In genomic region chr10:26341701-26342100, GRCh38 we compare ENCODE assay signal across 27 cellular contexts.
DNase-seq lines count a peak whose midpoint lies in the region; ATAC-seq, FAIRE-seq and TF ChIP-seq lines count a peak whose summit lies in the region.
"Had no signal": no experiment of that assay in that cellular context is flagged by ENCODE, and none has a peak within 500 bp of the region (broad histone marks: within the 10 kb centered on the region; RNA-seq: fewer than 3 reads in every experiment).

No MANE protein-coding gene starts in this region.

- no peaks in the 10 kb centered on the region for H3K4me1 ChIP-seq in CD8-positive, alpha-beta T cell (ENCODE audit: insufficient read depth, low read length)
- H3K4me1 ChIP-seq in K562 (replicated peaks in 1 of 2; ENCODE audit: control insufficient read depth in 2 of 2, insufficient read depth in 2 of 2, low read length in 2 of 2) = no peaks in the 10 kb centered on the region

- peak overlapping the region; percentile 11 for H3K27ac Mint-ChIP-seq in activated T-cell treated with anti-CD3 and anti-CD28 coated beads, Interleukin-2, amount 50 U/mL, for 72 hours
- H3K27ac Mint-ChIP-seq in CD8-positive, alpha-beta T cell = no peak overlapping the region
- H3K27ac Mint-ChIP-seq in stimulated activated naive B cell treated with anti-CD40 and anti-IgM and Interleukin-4, amounts not matched to agents 10 μg/mL and 1 μg/mL and 100 μg/mL, for 72 hours = peak overlapping the region; percentile 2
- H3K27ac Mint-ChIP-seq: CD4-positive, alpha-beta T cell; H9; HFFc6 had no signal

- H3K27me3 Mint-ChIP-seq in activated T-cell treated with anti-CD3 and anti-CD28 coated beads, Interleukin-2, amount 50 U/mL, for 72 hours (ENCODE audit: low read depth) = no peaks in the 10 kb centered on the region
- H3K27me3 Mint-ChIP-seq in CD8-positive, alpha-beta T cell (ENCODE audit: low read depth) = no peaks in the 10 kb centered on the region
- peaks cover 6 to 7% of the 10 kb centered on the region in 2 donors for H3K27me3 Mint-ChIP-seq in stimulated activated naive B cell treated with anti-CD40 and anti-IgM and Interleukin-4, amounts not matched to agents 10 μg/mL and 1 μg/mL and 100 μg/mL, for 72 hours
- H3K27me3 Mint-ChIP-seq: CD4-positive, alpha-beta T cell had no signal

- H3K4me3 ChIP-seq in CD8-positive, alpha-beta T cell (ENCODE audit: low read depth, low read length) = no peak overlapping the region
- H3K4me3 ChIP-seq in K562 = no peak overlapping the region
- H3K4me3 ChIP-seq: BLaER1 treated with 17β-estradiol and CSF1 and Interleukin-3, amounts not matched to agents 10 nM and 100 nM; GM23248; SK-N-MC had no signal

- TF ChIP-seq POLR2A in K562 (conservative IDR thresholded peaks at IDR 0.05) = no peak

- H3K36me3 ChIP-seq in CD8-positive, alpha-beta T cell (ENCODE audit: insufficient read depth, low read length) = no peaks in the 10 kb centered on the region
- H3K36me3 ChIP-seq in K562 (ENCODE audit: control insufficient read depth, insufficient read depth, low read length) = no peaks in the 10 kb centered on the region
- H3K36me3 ChIP-seq: BLaER1 treated with 17β-estradiol and CSF1 and Interleukin-3, amounts not matched to agents 10 nM and 100 nM had no signal

- no peaks in the 10 kb centered on the region for H4K20me1 ChIP-seq in K562 (replicated peaks; ENCODE audit: control insufficient read depth, insufficient read depth, low read length)
- H4K20me1 ChIP-seq: BLaER1 treated with 17β-estradiol and CSF1 and Interleukin-3, amounts not matched to agents 10 nM and 100 nM had no signal

- H3K4me1 Mint-ChIP-seq in activated T-cell treated with anti-CD3 and anti-CD28 coated beads, Interleukin-2, amount 50 U/mL, for 72 hours (ENCODE audit: low read depth) = peaks cover 12% of the 10 kb centered on the region
- no peaks in the 10 kb centered on the region for H3K4me1 Mint-ChIP-seq in CD8-positive, alpha-beta T cell (ENCODE audit: low read depth)
- H3K4me1 Mint-ChIP-seq in stimulated activated naive B cell treated with anti-CD40 and anti-IgM and Interleukin-4, amounts not matched to agents 10 μg/mL and 1 μg/mL and 100 μg/mL, for 72 hours = peaks cover 3 to 5% of the 10 kb centered on the region in 2 donors

- no peaks in the 10 kb centered on the region for H3K9me3 ChIP-seq in CD8-positive, alpha-beta T cell (ENCODE audit: low read length)
- no peaks in the 10 kb centered on the region for H3K9me3 ChIP-seq in K562 (replicated peaks; ENCODE audit: control insufficient read depth, insufficient read depth, low read depth, low read length)

- intact Hi-C loops in CD8-positive, alpha-beta T cell (cut with DNase I, micrococcal nuclease) = no loop called here
- intact Hi-C loops in K562 (cut with micrococcal nuclease) = no loop called here

- no peak for TF ChIP-seq RAD21 in K562 (CRISPR knock-in tag; conservative IDR thresholded peaks at IDR 0.05 in 1 of 2, IDR thresholded peaks at IDR 0.05 in 1 of 2)

- CTCF ChIA-PET in CD8-positive, alpha-beta T cell (lab: Charles Lee) = interaction anchor here (10.7 kb wide), 1 partner anchor 214 kb away, joined by 125 read pairs; no protein-coding TSS in a partner anchor
- CTCF ChIA-PET in K562 (lab: Yijun Ruan, JAX; ENCODE audit: low intra/inter-chr PET ratio) = no interaction called here

- DNase-seq in activated T-cell treated with anti-CD3 and anti-CD28 coated beads, Interleukin-2, amount 50 U/mL, for 72 hours = no peak
- DNase-seq in activated T-cell treated with anti-CD3 and anti-CD28 coated beads, Interleukin-2, amount 50 U/mL, for 1 hour = no peak
- DNase-seq in CD8-positive, alpha-beta T cell = no peak
- DNase-seq in K562 (ENCODE audit: extremely low read depth in 1 of 4, low spot score in 3 of 4) (no peak), NCI-H1105 (lab: John Stamatoyannopoulos, UW) (no peak), HUDEP-2 (lab: John Stamatoyannopoulos, UW; ENCODE audit: unreplicated experiment in 76 of 76) (no peak)
- no peak for DNase-seq in stimulated activated naive B cell treated with anti-CD40 and anti-IgM and Interleukin-4, amounts not matched to agents 10 μg/mL and 1 μg/mL and 100 μg/mL, for 72 hours
- DNase-seq: CD4-positive, alpha-beta T cell; COR-L47; DMS53; GM23248; H9; HFFc6; IMR-90; NCI-H1048; NCI-H1417 treated with DMSO at 0.1 percent for 48 hours; NCI-H187; NCI-H2081 treated with DMSO at 0.1 percent for 48 hours; NCI-H2171 treated with DMSO at 0.1 percent for 48 hours; NCI-H524 treated with DMSO at 0.1 percent for 48 hours; NCI-H774; SIG-M5 had no signal

- no TSS peak for BruUV-seq in K562 (replicated peaks; lab: Mats Ljungman, UMichigan)

- H3K79me2 ChIP-seq in K562 (ENCODE audit: control insufficient read depth, insufficient read depth, low read length) = no peaks in the 10 kb centered on the region

- no peak for TF ChIP-seq EP300 in K562 (IDR thresholded peaks at IDR 0.05; ENCODE audit: low read length)

- H3K36me3 Mint-ChIP-seq in activated T-cell treated with anti-CD3 and anti-CD28 coated beads, Interleukin-2, amount 50 U/mL, for 72 hours (ENCODE audit: insufficient read depth in 2 of 2) = no peaks in the 10 kb centered on the region
- no peaks in the 10 kb centered on the region for H3K36me3 Mint-ChIP-seq in CD8-positive, alpha-beta T cell
- H3K36me3 Mint-ChIP-seq in stimulated activated naive B cell treated with anti-CD40 and anti-IgM and Interleukin-4, amounts not matched to agents 10 μg/mL and 1 μg/mL and 100 μg/mL, for 72 hours = no peaks in the 10 kb centered on the region

- no peak overlapping the region for H2AFZ ChIP-seq in K562 (ENCODE audit: low read depth, low read length)
- H2AFZ ChIP-seq: GM23248 had no signal

- FAIRE-seq in K562 (lab: Jason Lieb, UNC) = no peak
- FAIRE-seq: A204.1, RCC 7860 had no signal

- no peaks in the 10 kb centered on the region for H3K9me1 ChIP-seq in K562 (ENCODE audit: control insufficient read depth, insufficient read depth, low read length)

- H3K4me2 ChIP-seq in K562 (ENCODE audit: insufficient read depth, low read length) = no peak overlapping the region
- H3K4me2 ChIP-seq: BLaER1 treated with 17β-estradiol and CSF1 and Interleukin-3, amounts not matched to agents 10 nM and 100 nM; KMS-11 had no signal

- peaks cover 0 to 3% of the 10 kb centered on the region in 2 donors for H3K9me3 Mint-ChIP-seq in activated T-cell treated with anti-CD3 and anti-CD28 coated beads, Interleukin-2, amount 50 U/mL, for 72 hours
- no peaks in the 10 kb centered on the region for H3K9me3 Mint-ChIP-seq in CD8-positive, alpha-beta T cell
- peaks cover 0 to 2% of the 10 kb centered on the region in 2 donors for H3K9me3 Mint-ChIP-seq in stimulated activated naive B cell treated with anti-CD40 and anti-IgM and Interleukin-4, amounts not matched to agents 10 μg/mL and 1 μg/mL and 100 μg/mL, for 72 hours
- H3K9me3 Mint-ChIP-seq: CD4-positive, alpha-beta T cell; HFFc6 had no signal

- POLR2A ChIA-PET in CD8-positive, alpha-beta T cell (lab: Charles Lee) = no interaction called here
- POLR2A ChIA-PET in K562 (lab: Yijun Ruan, JAX) = interaction anchor here (0.7 kb wide), 1 partner anchor 50 kb away, joined by 3 read pairs; no protein-coding TSS in a partner anchor

- no peaks in the 10 kb centered on the region for H3K27me3 ChIP-seq in CD8-positive, alpha-beta T cell (ENCODE audit: insufficient read depth, low read length)
- no peaks in the 10 kb centered on the region for H3K27me3 ChIP-seq in K562 (ENCODE audit: control insufficient read depth in 2 of 2, insufficient read depth in 2 of 2, low read length in 2 of 2)
- H3K27me3 ChIP-seq: BLaER1 treated with 17β-estradiol and CSF1 and Interleukin-3, amounts not matched to agents 10 nM and 100 nM had no signal

- no peak overlapping the region for H3K27ac ChIP-seq in CD8-positive, alpha-beta T cell (ENCODE audit: low read depth, low read length)
- no peak overlapping the region for H3K27ac ChIP-seq in K562 (ENCODE audit: extremely low read depth, low read depth, low read length)
- H3K27ac ChIP-seq: BLaER1 treated with 17β-estradiol and CSF1 and Interleukin-3, amounts not matched to agents 10 nM and 100 nM; GM23248; KMS-11; SK-N-MC had no signal

- ATAC-seq in activated T-cell treated with anti-CD3 and anti-CD28 coated beads, Interleukin-2, amount 50 U/mL, for 72 hours (replicated peaks in 1 of 2) = no peak
- no peak for ATAC-seq in CD8-positive, alpha-beta T cell
- no peak for ATAC-seq in K562
- ATAC-seq in stimulated activated naive B cell treated with anti-CD40 and anti-IgM and Interleukin-4, amounts not matched to agents 10 μg/mL and 1 μg/mL and 100 μg/mL, for 72 hours (replicated peaks) = no peak

- in situ Hi-C loops in K562 (cut with MboI) = no loop called here

- H3K9ac ChIP-seq in K562 (ENCODE audit: insufficient read depth in 1 of 2, low read depth in 2 of 2, low read length in 2 of 2) = no peak overlapping the region
- H3K9ac ChIP-seq: BLaER1 treated with 17β-estradiol and CSF1 and Interleukin-3, amounts not matched to agents 10 nM and 100 nM; GM23248; KMS-11 had no signal

- peak overlapping the region in 1 of 2 donors; percentile 28 for H3K4me3 Mint-ChIP-seq in activated T-cell treated with anti-CD3 and anti-CD28 coated beads, Interleukin-2, amount 50 U/mL, for 72 hours
- H3K4me3 Mint-ChIP-seq in CD8-positive, alpha-beta T cell = no peak overlapping the region
- no peak overlapping the region for H3K4me3 Mint-ChIP-seq in stimulated activated naive B cell treated with anti-CD40 and anti-IgM and Interleukin-4, amounts not matched to agents 10 μg/mL and 1 μg/mL and 100 μg/mL, for 72 hours
- H3K4me3 Mint-ChIP-seq: CD4-positive, alpha-beta T cell; H9; HFFc6 had no signal

- peak; percentile 26 for TF ChIP-seq CTCF in CD8-positive, alpha-beta T cell (IDR thresholded peaks at IDR 0.05)
- TF ChIP-seq CTCF in K562 (IDR thresholded peaks at IDR 0.05 in 2 of 3, conservative IDR thresholded peaks at IDR 0.05 in 1 of 3; ENCODE audit: insufficient read depth in 2 of 3, low read depth in 1 of 3, low read length in 3 of 3) = no peak

TF ChIP-seq in K562, 482 proteins besides CTCF, POLR2A, EP300 and RAD21:
- TF ChIP-seq ZNF512 (tag; IDR thresholded peaks at IDR 0.05) (peak; percentile 36; the same call in 1 of the 2 replicates), ZNF224 (CRISPR knock-in tag; IDR thresholded peaks at IDR 0.05) (no peak), BCL6 (CRISPR knock-in tag; IDR thresholded peaks at IDR 0.05) (no peak), NFIC (IDR thresholded peaks at IDR 0.05) (no peak), ZBTB17 (CRISPR knock-in tag; IDR thresholded peaks at IDR 0.05) (no peak)
